In genomic region chr2:65586516-65586915, GRCh38 we compare ENCODE assay signal across 27 cellular contexts.
"Had no signal": no experiment of that assay in that cellular context is flagged by ENCODE, and none has a peak within 500 bp of the region (broad histone marks: within the 10 kb centered on the region; RNA-seq: fewer than 3 reads in every experiment).

No MANE protein-coding gene starts in this region.

- H3K36me3 Mint-ChIP-seq: activated naive CD4-positive, alpha-beta T cell treated with anti-CD3 and anti-CD28 coated beads, Interleukin-2, amount 10 ng/mL, durations not matched to agents 7 days and 5 days; activated naive CD4-positive, alpha-beta T cell treated with anti-CD3 and anti-CD28 coated beads, Interleukin-2, amount 50 U/mL, for 72 hours; activated naive CD8-positive, alpha-beta T cell treated with anti-CD3 and anti-CD28 coated beads, Interleukin-2, amount 10 ng/mL, durations not matched to agents 7 days and 5 days had no signal

- ATAC-seq: activated CD4-positive, alpha-beta T cell treated with anti-CD3 and anti-CD28 coated beads for 36 hours; activated naive CD4-positive, alpha-beta T cell treated with anti-CD3 and anti-CD28 coated beads, Interleukin-2, amount 50 U/mL, for 72 hours; activated T-cell treated with anti-CD3 and anti-CD28 coated beads, Interleukin-2, amount 50 U/mL, for 72 hours; body of pancreas; effector memory CD8-positive, alpha-beta T cell; esophagus mucosa had no signal

- DNase-seq: activated CD4-positive, alpha-beta memory T cell treated with anti-CD3 and anti-CD28 coated beads, Interleukin-2, amount 10 ng/mL, durations not matched to agents 7 days and 5 days; activated CD4-positive, alpha-beta T cell treated with anti-CD3 and anti-CD28 coated beads for 36 hours; activated CD4-positive, alpha-beta T cell treated with anti-CD3 and anti-CD28 coated beads, Interleukin-2, amount 10 ng/mL, durations not matched to agents 7 days and 5 days; activated CD4-positive, alpha-beta T cell treated with anti-CD3 and anti-CD28 coated beads, Interleukin-2, amount 50 U/mL, for 4 hours; activated CD4-positive, CD25-positive, alpha-beta regulatory T cell; activated CD4-positive, CD25-positive, alpha-beta regulatory T cell treated with anti-CD3 and anti-CD28 coated beads, Interleukin-2, amount 50 U/mL, for 72 hours; activated CD8-positive, alpha-beta memory T cell treated with anti-CD3 and anti-CD28 coated beads, Interleukin-2, amount 50 U/mL, for 48 hours; activated gamma-delta T cell; activated naive CD4-positive, alpha-beta T cell; activated naive CD4-positive, alpha-beta T cell treated with anti-CD3 and anti-CD28 coated beads, Interleukin-2, amount 10 ng/mL, durations not matched to agents 7 days and 5 days; activated naive CD8-positive, alpha-beta T cell treated with anti-CD3 and anti-CD28 coated beads, Interleukin-2, amount 10 ng/mL, durations not matched to agents 7 days and 5 days; activated T-cell treated with anti-CD3 and anti-CD28 coated beads for 4 hours; activated T-cell treated with anti-CD3 and anti-CD28 coated beads, Interleukin-2, amount 50 U/mL, for 24 hours; activated T-cell treated with anti-CD3 and anti-CD28 coated beads, Interleukin-2, amount 50 U/mL, for 72 hours; amniotic stem cell; anterior cingulate cortex; body of pancreas; caudate nucleus; cortex of kidney; dermis blood vessel endothelial cell; effector CD4-positive, alpha-beta T cell; effector memory CD8-positive, alpha-beta T cell; foreskin fibroblast; head of caudate nucleus; T-helper 2 cell had no signal

- H3K9me3 ChIP-seq: body of pancreas had no signal

- H3K9me3 Mint-ChIP-seq: activated CD4-positive, alpha-beta memory T cell treated with anti-CD3 and anti-CD28 coated beads, Interleukin-2, amount 10 ng/mL, durations not matched to agents 7 days and 5 days; activated CD4-positive, alpha-beta T cell treated with anti-CD3 and anti-CD28 coated beads, Interleukin-2, amount 10 ng/mL, durations not matched to agents 7 days and 5 days; activated naive CD4-positive, alpha-beta T cell treated with anti-CD3 and anti-CD28 coated beads, Interleukin-2, amount 10 ng/mL, durations not matched to agents 7 days and 5 days; activated naive CD4-positive, alpha-beta T cell treated with anti-CD3 and anti-CD28 coated beads, Interleukin-2, amount 50 U/mL, for 72 hours; activated naive CD8-positive, alpha-beta T cell treated with anti-CD3 and anti-CD28 coated beads, Interleukin-2, amount 10 ng/mL, durations not matched to agents 7 days and 5 days; activated T-cell treated with anti-CD3 and anti-CD28 coated beads, Interleukin-2, amount 50 U/mL, for 24 hours; activated T-cell treated with anti-CD3 and anti-CD28 coated beads, Interleukin-2, amount 50 U/mL, for 72 hours had no signal

- H3K4me1 Mint-ChIP-seq: activated CD4-positive, alpha-beta memory T cell treated with anti-CD3 and anti-CD28 coated beads, Interleukin-2, amount 10 ng/mL, durations not matched to agents 7 days and 5 days; activated CD4-positive, alpha-beta T cell treated with anti-CD3 and anti-CD28 coated beads for 36 hours; activated CD4-positive, alpha-beta T cell treated with anti-CD3 and anti-CD28 coated beads, Interleukin-2, amount 10 ng/mL, durations not matched to agents 7 days and 5 days; activated naive CD4-positive, alpha-beta T cell treated with anti-CD3 and anti-CD28 coated beads, Interleukin-2, amount 10 ng/mL, durations not matched to agents 7 days and 5 days; activated naive CD8-positive, alpha-beta T cell treated with anti-CD3 and anti-CD28 coated beads, Interleukin-2, amount 10 ng/mL, durations not matched to agents 7 days and 5 days had no signal

- H3K4me3 Mint-ChIP-seq: activated CD4-positive, alpha-beta memory T cell treated with anti-CD3 and anti-CD28 coated beads, Interleukin-2, amount 10 ng/mL, durations not matched to agents 7 days and 5 days; activated CD4-positive, alpha-beta T cell treated with anti-CD3 and anti-CD28 coated beads for 36 hours; activated CD4-positive, alpha-beta T cell treated with anti-CD3 and anti-CD28 coated beads, Interleukin-2, amount 10 ng/mL, durations not matched to agents 7 days and 5 days; activated naive CD4-positive, alpha-beta T cell treated with anti-CD3 and anti-CD28 coated beads, Interleukin-2, amount 10 ng/mL, durations not matched to agents 7 days and 5 days; activated naive CD8-positive, alpha-beta T cell treated with anti-CD3 and anti-CD28 coated beads, Interleukin-2, amount 10 ng/mL, durations not matched to agents 7 days and 5 days; activated T-cell treated with anti-CD3 and anti-CD28 coated beads, Interleukin-2, amount 50 U/mL, for 24 hours; activated T-cell treated with anti-CD3 and anti-CD28 coated beads, Interleukin-2, amount 50 U/mL, for 72 hours; effector memory CD8-positive, alpha-beta T cell had no signal

- H3K27ac Mint-ChIP-seq: activated CD4-positive, alpha-beta memory T cell treated with anti-CD3 and anti-CD28 coated beads, Interleukin-2, amount 10 ng/mL, durations not matched to agents 7 days and 5 days; activated CD4-positive, alpha-beta T cell treated with anti-CD3 and anti-CD28 coated beads for 36 hours; activated CD4-positive, alpha-beta T cell treated with anti-CD3 and anti-CD28 coated beads, Interleukin-2, amount 10 ng/mL, durations not matched to agents 7 days and 5 days; activated naive CD4-positive, alpha-beta T cell treated with anti-CD3 and anti-CD28 coated beads, Interleukin-2, amount 10 ng/mL, durations not matched to agents 7 days and 5 days; activated naive CD4-positive, alpha-beta T cell treated with anti-CD3 and anti-CD28 coated beads, Interleukin-2, amount 50 U/mL, for 72 hours; activated naive CD8-positive, alpha-beta T cell treated with anti-CD3 and anti-CD28 coated beads, Interleukin-2, amount 10 ng/mL, durations not matched to agents 7 days and 5 days; activated T-cell treated with anti-CD3 and anti-CD28 coated beads, Interleukin-2, amount 50 U/mL, for 24 hours; activated T-cell treated with anti-CD3 and anti-CD28 coated beads, Interleukin-2, amount 50 U/mL, for 72 hours had no signal

- H3K4me3 ChIP-seq: body of pancreas had no signal

- H3K27me3 ChIP-seq: body of pancreas had no signal

- H3K27ac ChIP-seq: body of pancreas had no signal

- H3K4me1 ChIP-seq: body of pancreas had no signal
